Comparison of ENCODE assay signal across 1 cellular context in genomic region chr1:230626274-230626673, GRCh38.
A peak's percentile ranks its signal among the peaks of the same experiment; 100 is the strongest.
TF ChIP-seq lines count a peak whose summit lies in the region.

No MANE protein-coding gene starts in this region.

TF ChIP-seq in HEK293, 187 proteins besides CTCF, POLR2A, EP300 and RAD21 (continued from another document):
- no peak for TF ChIP-seq ZBTB10 (tag by site-specific recombination; IDR thresholded peaks at IDR 0.05)
- no peak for TF ChIP-seq ZFP41 (tag by site-specific recombination; IDR thresholded peaks at IDR 0.05; ENCODE audit: borderline replicate concordance)
- no peak for TF ChIP-seq ZNF37A (tag by site-specific recombination; IDR thresholded peaks at IDR 0.05)
- TF ChIP-seq ZNF404 (tag by site-specific recombination; IDR thresholded peaks at IDR 0.05): peak; percentile 95; the same call in 1 of the 2 replicates
- TF ChIP-seq ZNF394 (tag by site-specific recombination; IDR thresholded peaks at IDR 0.05; ENCODE audit: borderline replicate concordance): peak; percentile 93
- no peak for TF ChIP-seq KLF17 (tag by site-specific recombination; IDR thresholded peaks at IDR 0.05)
- TF ChIP-seq ZNF398 (tag by site-specific recombination; IDR thresholded peaks at IDR 0.05): no peak
- TF ChIP-seq PATZ1 (tag by site-specific recombination; IDR thresholded peaks at IDR 0.05): no peak
- TF ChIP-seq ZNF112 (tag by site-specific recombination; IDR thresholded peaks at IDR 0.05): no peak
- TF ChIP-seq GLIS2 (tag by site-specific recombination; IDR thresholded peaks at IDR 0.05): no peak
- TF ChIP-seq ZNF23 (tag by site-specific recombination; IDR thresholded peaks at IDR 0.05; ENCODE audit: borderline replicate concordance): no peak
- peak; percentile 78 for TF ChIP-seq ZNF510 (tag by site-specific recombination; IDR thresholded peaks at IDR 0.05; ENCODE audit: insufficient replicate concordance)
- no peak for TF ChIP-seq MYNN (tag by site-specific recombination; IDR thresholded peaks at IDR 0.05; ENCODE audit: borderline replicate concordance)
- TF ChIP-seq ZNF830 (tag by site-specific recombination; IDR thresholded peaks at IDR 0.05; ENCODE audit: low read depth): no peak
- no peak for TF ChIP-seq ZNF148 (tag by site-specific recombination; IDR thresholded peaks at IDR 0.05; ENCODE audit: borderline replicate concordance)
- no peak for TF ChIP-seq ZNF747 (tag by site-specific recombination; IDR thresholded peaks at IDR 0.05)
- no peak for TF ChIP-seq ZNF366 (tag by site-specific recombination; conservative IDR thresholded peaks at IDR 0.05)
- TF ChIP-seq ZNF792 (tag by site-specific recombination; IDR thresholded peaks at IDR 0.05): no peak
- TF ChIP-seq ZNF704 (tag by site-specific recombination; IDR thresholded peaks at IDR 0.05): 0 out of 2 replicates have a peak, but pooled peaks have one; percentile 75
- no peak for TF ChIP-seq ZNF132 (tag by site-specific recombination; IDR thresholded peaks at IDR 0.05; ENCODE audit: borderline replicate concordance)
- no peak for TF ChIP-seq ZNF302 (tag by site-specific recombination; IDR thresholded peaks at IDR 0.05; ENCODE audit: low read depth)
- TF ChIP-seq SP3 (tag by site-specific recombination; IDR thresholded peaks at IDR 0.05): 0 out of 2 replicates have a peak, but pooled peaks have one; percentile 29
- TF ChIP-seq ZNF426 (tag by site-specific recombination; IDR thresholded peaks at IDR 0.05): peak; percentile 86
- TF ChIP-seq PRDM10 (tag by site-specific recombination; IDR thresholded peaks at IDR 0.05): no peak
- no peak for TF ChIP-seq ZSCAN16 (tag by site-specific recombination; IDR thresholded peaks at IDR 0.05)
- TF ChIP-seq ZXDB (tag by site-specific recombination; IDR thresholded peaks at IDR 0.05): peak; percentile 59; the same call in 1 of the 2 replicates
- no peak for TF ChIP-seq TCF7L2 (IDR thresholded peaks at IDR 0.05; ENCODE audit: borderline replicate concordance, low read depth, low read length)
- peak; percentile 88 for TF ChIP-seq ZNF266 (tag by site-specific recombination; IDR thresholded peaks at IDR 0.05; ENCODE audit: low read depth)
- peak; percentile 83; the same call in 1 of the 2 replicates for TF ChIP-seq ZNF560 (tag by site-specific recombination; IDR thresholded peaks at IDR 0.05; ENCODE audit: borderline replicate concordance)
- peak; percentile 82 for TF ChIP-seq REST (tag by site-specific recombination; IDR thresholded peaks at IDR 0.05)
- TF ChIP-seq ZBTB11 (tag by site-specific recombination; conservative IDR thresholded peaks at IDR 0.05; ENCODE audit: low read depth): peak; percentile 87
- TF ChIP-seq ZNF324 (tag by site-specific recombination; IDR thresholded peaks at IDR 0.05): no peak
